ENCODE assay signal across 9 cellular contexts in genomic region chr7:102415685-102416225, GRCh38. TPM values are rescaled to one million over a fixed set of nuclear protein-coding genes. Genes with fewer than 3 reads are reported as not detected.
DNase-seq lines count a peak whose midpoint lies in the region; ATAC-seq and TF ChIP-seq lines count a peak whose summit lies in the region.
"Had no signal": no experiment of that assay in that cellular context is flagged by ENCODE, and none has a peak within 500 bp of the region (broad histone marks: within the 10 kb centered on the region; RNA-seq: fewer than 3 reads in every experiment).

No MANE protein-coding gene starts in this region.

- intact Hi-C loops in mucosa of descending colon (cut with DNase I, micrococcal nuclease), result no loop called here

- TF ChIP-seq CTCF in C4-2B (conservative IDR thresholded peaks at IDR 0.05) (no peak), mucosa of descending colon (IDR thresholded peaks at IDR 0.05) (no peak)

- peak; percentile 84 for DNase-seq in activated CD8-positive, alpha-beta memory T cell treated with anti-CD3 and anti-CD28 coated beads, Interleukin-2, amount 50 U/mL, for 48 hours
- DNase-seq in mucosa of descending colon (peak in 1 of 3 donors; percentile 79), AG08395 (ENCODE audit: low spot score) (no peak), DMS53 treated with DMSO at 0.1 percent for 48 hours (lab: John Stamatoyannopoulos, UW; ENCODE audit: unreplicated experiment) (no peak), HK-2 (ENCODE audit: unreplicated experiment) (no peak)
- DNase-seq: MM.1S had no signal

- no peak overlapping the region for H3K4me3 ChIP-seq in mucosa of descending colon

- peak; percentile 58 for ATAC-seq in HG02759 (IDR thresholded peaks at IDR 0.05; ENCODE audit: unreplicated experiment)
- ATAC-seq in mucosa of descending colon, result peak; percentile 75
- no peak for ATAC-seq in GM19035 (IDR thresholded peaks at IDR 0.05; ENCODE audit: unreplicated experiment)

- peak overlapping the region; percentile 79 for H3K27ac ChIP-seq in C4-2B

- no peaks in the 10 kb centered on the region for H3K9me3 ChIP-seq in mucosa of descending colon

- no peaks in the 10 kb centered on the region for H3K36me3 ChIP-seq in mucosa of descending colon (ENCODE audit: low read depth)

- peaks cover 5% of the 10 kb centered on the region for H3K4me1 ChIP-seq in mucosa of descending colon (ENCODE audit: low read depth)

RNA-seq across cellular contexts. Expression of gene ORAI2, which starts 17.6 kb away (rescaled TPM):
- 1 to 10 TPM; 2.8 to 9.8 (median 7.5) TPM for total RNA-seq in mucosa of descending colon

RNA-seq across cellular contexts. Expression of gene PRKRIP1, which starts 19.6 kb away (rescaled TPM):
- total RNA-seq in mucosa of descending colon, result 10 to 100 TPM; 15.1 to 24.1 (median 18.6) TPM

RNA-seq across cellular contexts. Expression of gene ALKBH4, which starts 48.9 kb away (rescaled TPM):
- total RNA-seq in mucosa of descending colon, result 10 to 100 TPM in 1 of 3 donors, 1 to 10 TPM in 2; 8.4 to 11.1 (median 10.0) TPM

RNA-seq across cellular contexts. Expression of gene LRWD1, which starts 49.0 kb away (rescaled TPM):
- total RNA-seq in mucosa of descending colon, result 10 to 100 TPM; 12.7 to 17.6 (median 13.3) TPM

RNA-seq across cellular contexts. Expression of gene SPDYE6, which starts 59.5 kb away (rescaled TPM):
- total RNA-seq in mucosa of descending colon, result not detected
